1 cellular context compared by ENCODE assay signal in genomic region chr2:120470041-120470716, GRCh38.
TF ChIP-seq lines count a peak whose summit lies in the region.

No MANE protein-coding gene starts in this region.

TF ChIP-seq in HepG2, 621 proteins besides CTCF, POLR2A, EP300 and RAD21 (continued from another document and continues in another):
- TF ChIP-seq ZNF280D (CRISPR knock-in tag; IDR thresholded peaks at IDR 0.05) (peak; percentile 85), HMG20B (CRISPR knock-in tag; conservative IDR thresholded peaks at IDR 0.05) (peak; percentile 84; the same call in 1 of the 2 replicates), NBN (conservative IDR thresholded peaks at IDR 0.05) (no peak), ZNF282 (IDR thresholded peaks at IDR 0.05; ENCODE audit: partially characterized antibody) (no peak), ZNF724P (CRISPR knock-in tag; IDR thresholded peaks at IDR 0.05; ENCODE audit: borderline replicate concordance) (no peak), NONO (IDR thresholded peaks at IDR 0.05) (no peak), NONO (CRISPR knock-in tag; conservative IDR thresholded peaks at IDR 0.05) (peak; percentile 76), ZNF652 (CRISPR knock-in tag; IDR thresholded peaks at IDR 0.05; ENCODE audit: borderline replicate concordance, low read depth) (peak; percentile 93), ZNF143 (CRISPR knock-in tag; IDR thresholded peaks at IDR 0.05) (no peak), ZNF10 (CRISPR knock-in tag; IDR thresholded peaks at IDR 0.05; ENCODE audit: borderline replicate concordance, low read depth) (no peak), FOSL1 (CRISPR knock-in tag; IDR thresholded peaks at IDR 0.05; ENCODE audit: borderline replicate concordance) (peak; percentile 11; the same call in 1 of the 2 replicates), THAP7 (CRISPR knock-in tag; IDR thresholded peaks at IDR 0.05) (no peak), ZNF678 (CRISPR knock-in tag; IDR thresholded peaks at IDR 0.05) (peak; percentile 80; the same call in 1 of the 2 replicates), MED13 (CRISPR knock-in tag; IDR thresholded peaks at IDR 0.05) (no peak), ZBED4 (CRISPR knock-in tag; IDR thresholded peaks at IDR 0.05; ENCODE audit: borderline replicate concordance) (peak; percentile 97), ZNF44 (CRISPR knock-in tag; IDR thresholded peaks at IDR 0.05) (peak; percentile 93), GTF3A (CRISPR knock-in tag; conservative IDR thresholded peaks at IDR 0.05) (peak; percentile 73; the same call in 1 of the 2 replicates), ZBTB34 (CRISPR knock-in tag; IDR thresholded peaks at IDR 0.05) (peak; percentile 75), ZNF570 (CRISPR knock-in tag; IDR thresholded peaks at IDR 0.05; ENCODE audit: borderline replicate concordance) (no peak; the same call in 1 of the 2 replicates), GATAD1 (CRISPR knock-in tag; IDR thresholded peaks at IDR 0.05) (0 out of 2 replicates have a peak, but pooled peaks have one; percentile 19), ADNP (CRISPR knock-in tag; IDR thresholded peaks at IDR 0.05) (no peak), NR2F1 (CRISPR knock-in tag; IDR thresholded peaks at IDR 0.05) (peak in 1 of 2 experiments; percentile 8; a peak in 1 of 4 replicates), ELK4 (CRISPR knock-in tag; IDR thresholded peaks at IDR 0.05; ENCODE audit: borderline replicate concordance) (no peak), ZNF7 (CRISPR knock-in tag; IDR thresholded peaks at IDR 0.05) (peak; percentile 59), ZNF234 (CRISPR knock-in tag; conservative IDR thresholded peaks at IDR 0.05) (no peak), ZNF607 (CRISPR knock-in tag; IDR thresholded peaks at IDR 0.05; ENCODE audit: borderline replicate concordance) (peak; percentile 79; the same call in 1 of the 2 replicates), ARNT (IDR thresholded peaks at IDR 0.05) (no peak), MTA3 (CRISPR knock-in tag; IDR thresholded peaks at IDR 0.05) (no peak), PPARG (CRISPR knock-in tag; conservative IDR thresholded peaks at IDR 0.05) (peak; percentile 87), SYNCRIP (IDR thresholded peaks at IDR 0.05; ENCODE audit: insufficient read depth, low read depth, low read length) (no peak), TSC22D2 (CRISPR knock-in tag; IDR thresholded peaks at IDR 0.05; ENCODE audit: borderline replicate concordance) (peak; percentile 20; the same call in 1 of the 2 replicates), TAF15 (IDR thresholded peaks at IDR 0.05; ENCODE audit: low read depth, low read length, poor library complexity, severe bottlenecking) (no peak), ZNF775 (CRISPR knock-in tag; IDR thresholded peaks at IDR 0.05; ENCODE audit: borderline replicate concordance) (no peak), SRSF4 (IDR thresholded peaks at IDR 0.05; ENCODE audit: low read depth, low read length, poor library complexity, severe bottlenecking) (no peak), CREB3 (CRISPR knock-in tag; IDR thresholded peaks at IDR 0.05) (no peak), ZNF34 (CRISPR knock-in tag; IDR thresholded peaks at IDR 0.05; ENCODE audit: borderline replicate concordance) (peak; percentile 81; the same call in 1 of the 2 replicates), SNRNP70 (IDR thresholded peaks at IDR 0.05; ENCODE audit: low read depth, low read length) (no peak), SCMH1 (CRISPR knock-in tag; IDR thresholded peaks at IDR 0.05; ENCODE audit: borderline replicate concordance) (no peak), KMT2B (CRISPR knock-in tag; IDR thresholded peaks at IDR 0.05) (peak; percentile 71), ZFAT (CRISPR knock-in tag; conservative IDR thresholded peaks at IDR 0.05) (no peak), ZNF839 (CRISPR knock-in tag; IDR thresholded peaks at IDR 0.05; ENCODE audit: borderline replicate concordance) (no peak), FOXO4 (CRISPR knock-in tag; conservative IDR thresholded peaks at IDR 0.05) (no peak), LCORL (IDR thresholded peaks at IDR 0.05) (no peak), LCORL (CRISPR knock-in tag; IDR thresholded peaks at IDR 0.05) (peak; percentile 99), POLR2AphosphoS5 (IDR thresholded peaks at IDR 0.05; ENCODE audit: low read depth, low read length) (no peak), ZNF263 (CRISPR knock-in tag; IDR thresholded peaks at IDR 0.05) (0 out of 2 replicates have a peak, but pooled peaks have one; percentile 43), SNAPC4 (CRISPR knock-in tag; IDR thresholded peaks at IDR 0.05) (no peak), JARID2 (CRISPR knock-in tag; IDR thresholded peaks at IDR 0.05; ENCODE audit: insufficient replicate concordance) (no peak), ZNF616 (CRISPR knock-in tag; IDR thresholded peaks at IDR 0.05; ENCODE audit: low read depth) (no peak)
